In the genomic region with DNA sequence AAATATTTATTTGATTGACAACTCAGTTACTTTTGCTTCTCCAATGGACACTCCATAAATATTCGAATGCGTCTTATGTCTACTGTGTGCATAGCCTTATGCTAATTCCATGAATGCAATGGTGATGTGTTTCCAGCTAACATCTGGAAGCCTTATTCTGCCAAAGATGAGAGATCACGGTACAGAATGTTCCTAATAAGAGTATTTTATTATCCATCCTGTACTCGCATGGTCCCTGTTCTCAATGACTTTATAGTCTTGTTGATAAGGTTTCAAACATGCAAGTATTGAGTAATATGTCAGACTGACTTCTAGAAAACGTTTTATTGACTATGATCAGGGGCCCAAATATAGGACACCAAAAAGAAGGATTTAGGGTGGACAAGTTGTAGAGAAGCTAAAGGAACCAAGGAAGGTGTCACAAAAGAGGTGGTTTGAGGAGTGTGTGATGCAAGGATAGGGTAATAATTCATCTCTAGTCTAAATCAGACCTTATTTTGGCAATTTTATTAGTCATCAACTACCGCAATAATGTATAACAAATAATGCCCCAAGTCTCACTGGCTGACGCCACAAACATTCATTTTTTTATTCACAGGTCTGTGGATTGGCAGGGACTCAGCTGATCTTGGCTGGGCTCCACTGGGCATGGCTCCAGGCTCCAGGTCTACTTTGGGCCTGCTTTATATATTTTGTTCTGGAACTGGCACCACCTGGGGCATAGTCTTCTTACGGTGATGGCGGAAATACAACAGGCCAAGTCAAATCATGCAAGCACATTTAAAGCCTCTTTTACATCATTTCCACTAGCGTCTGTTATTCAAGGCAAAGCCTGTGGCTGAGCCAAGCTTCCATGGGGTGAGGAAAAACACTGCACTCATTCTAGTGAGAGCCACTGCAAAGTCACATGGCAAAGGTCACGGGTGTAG, we compare ENCODE assay signal across 17 cellular contexts. TPM values are rescaled to one million over a fixed set of nuclear protein-coding genes. Genes with fewer than 3 reads are reported as not detected.
DNase-seq lines count a peak whose midpoint lies in the region; ATAC-seq and TF ChIP-seq lines count a peak whose summit lies in the region.
"Had no signal": no experiment of that assay in that cellular context is flagged by ENCODE, and none has a peak within 500 bp of the region (broad histone marks: within the 10 kb centered on the region; RNA-seq: fewer than 3 reads in every experiment).

No MANE protein-coding gene starts in this region.

- CTCF ChIA-PET in mammary epithelial cell (lab: Charles Lee; ENCODE audit: low non-redundant PET), result no interaction called here
- CTCF ChIA-PET in PC-9 (lab: Charles Lee), result no interaction called here

- no peak for TF ChIP-seq POLR2A in adrenal gland (IDR thresholded peaks at IDR 0.05)

- dilution Hi-C loops in mammary epithelial cell (cut with HindIII; ENCODE audit: low sequenced_read_pairs), result no loop called here

- peak overlapping the region; percentile 82 for H3K27ac ChIP-seq in DOHH2 (ENCODE audit: low read depth, low read length)
- H3K27ac ChIP-seq in mammary epithelial cell (ENCODE audit: insufficient read depth, low read depth, low read length), result no peak overlapping the region
- H3K27ac ChIP-seq in adrenal gland, result no peak overlapping the region
- no peak overlapping the region for H3K27ac ChIP-seq in PC-9
- H3K27ac ChIP-seq: ascending aorta, gastrocnemius medialis, neural progenitor cell, SJSA1, upper lobe of right lung had no signal

- 38% methylated on average over 11 of the region's 11 CpGs for WGBS in mammary epithelial cell (ENCODE audit: low coverage, missing lambda C conversion rate)
- WGBS in adrenal gland, 4 donors, result 68 to 77% (median 75%) methylated on average over 11 of the region's 11 CpGs

- BruUV-seq in mammary epithelial cell (replicated peaks; lab: Mats Ljungman, UMichigan), result no TSS peak
- BruUV-seq in PC-9 (replicated peaks; lab: Mats Ljungman, UMichigan), result no TSS peak

- H3K27me3 ChIP-seq in DOHH2 (ENCODE audit: control insufficient read depth, low read length) (no peaks in the 10 kb centered on the region), mammary epithelial cell (ENCODE audit: insufficient read depth, low read length) (peaks cover 2% of the 10 kb centered on the region), adrenal gland (no peaks in the 10 kb centered on the region), PC-9 (ENCODE audit: insufficient read depth, low read depth) (no peaks in the 10 kb centered on the region)
- H3K27me3 ChIP-seq: ascending aorta, SJSA1, upper lobe of right lung had no signal

- H3K4me1 ChIP-seq in DOHH2 (ENCODE audit: control insufficient read depth, low read length) (peaks cover 84% of the 10 kb centered on the region), mammary epithelial cell (ENCODE audit: insufficient read depth, low read length) (no peaks in the 10 kb centered on the region), adrenal gland (replicated peaks in 1 of 2) (no peaks in the 10 kb centered on the region), PC-9 (replicated peaks; ENCODE audit: insufficient read depth) (no peaks in the 10 kb centered on the region)
- H3K4me1 ChIP-seq: ascending aorta, gastrocnemius medialis, neural progenitor cell, SJSA1, upper lobe of right lung had no signal

- POLR2A ChIA-PET in PC-9 (lab: Charles Lee; ENCODE audit: unreplicated experiment), result no interaction called here

- intact Hi-C loops in mammary epithelial cell (cut with micrococcal nuclease) (no loop called here), adrenal gland (cut with DNase I) (no loop called here), PC-9 (cut with micrococcal nuclease; ENCODE audit: unreplicated experiment) (no loop called here)

- peaks cover 26% of the 10 kb centered on the region for H3F3A ChIP-seq in DOHH2 (ENCODE audit: control insufficient read depth, insufficient read depth)
- H3F3A ChIP-seq in PC-9 (ENCODE audit: insufficient read depth, low read depth), result no peaks in the 10 kb centered on the region

- in situ Hi-C loops in mammary epithelial cell (cut with MboI; ENCODE audit: low sequenced_read_pairs in 2 of 2), result no loop called here

- H3K4me2 ChIP-seq in DOHH2 (ENCODE audit: low read length), result peak overlapping the region; percentile 79
- no peak overlapping the region for H3K4me2 ChIP-seq in mammary epithelial cell (ENCODE audit: insufficient read depth, low read depth, low read length)
- H3K4me2 ChIP-seq in PC-9, result no peak overlapping the region
- H3K4me2 ChIP-seq: neural progenitor cell had no signal

- DNase-seq in NCI-H446 treated with DMSO at 0.1 percent for 48 hours (lab: John Stamatoyannopoulos, UW) (peak; percentile 41), mammary epithelial cell (peak; percentile 73), midbrain (lab: John Stamatoyannopoulos, UW) (peak; percentile 30), adrenal gland (no peak), NCI-H1930 (lab: John Stamatoyannopoulos, UW) (no peak), PC-9 (no peak)
- DNase-seq: effector memory CD4-positive, alpha-beta T cell; gastrocnemius medialis; MG63; NCI-H2171; upper lobe of right lung had no signal

- H3K9me3 ChIP-seq in DOHH2 (ENCODE audit: control insufficient read depth, insufficient read depth, low read length) (no peaks in the 10 kb centered on the region), mammary epithelial cell (replicated peaks; ENCODE audit: insufficient read depth, low read length) (no peaks in the 10 kb centered on the region), adrenal gland (replicated peaks in 1 of 3) (no peaks in the 10 kb centered on the region), PC-9 (ENCODE audit: insufficient read depth, low read depth) (peaks cover 3% of the 10 kb centered on the region; the same call in 1 of the 2 replicates)
- H3K9me3 ChIP-seq: ascending aorta, gastrocnemius medialis, SJSA1, upper lobe of right lung had no signal

- H3K4me3 ChIP-seq in DOHH2 (ENCODE audit: low read length) (peak overlapping the region; percentile 54), mammary epithelial cell (replicated peaks in 1 of 3; ENCODE audit: insufficient read depth in 1 of 3, low read depth in 2 of 3, low read length in 3 of 3) (no peak overlapping the region), adrenal gland (no peak overlapping the region), PC-9 (no peak overlapping the region)
- H3K4me3 ChIP-seq: ascending aorta, gastrocnemius medialis, lung, MG63, neural progenitor cell, SJSA1, upper lobe of right lung had no signal

- ATAC-seq in GM19395 (IDR thresholded peaks at IDR 0.05; ENCODE audit: unreplicated experiment), result no peak
- ATAC-seq: gastrocnemius medialis had no signal

- H2AFZ ChIP-seq in mammary epithelial cell (ENCODE audit: low read depth, low read length), result no peak overlapping the region
- no peak overlapping the region for H2AFZ ChIP-seq in PC-9
- H2AFZ ChIP-seq: neural progenitor cell had no signal

- no peaks in the 10 kb centered on the region for H3K36me3 ChIP-seq in DOHH2 (ENCODE audit: control insufficient read depth, low read length)
- H3K36me3 ChIP-seq in mammary epithelial cell (ENCODE audit: insufficient read depth, low read length), result no peaks in the 10 kb centered on the region
- H3K36me3 ChIP-seq in adrenal gland (replicated peaks in 1 of 2), result no peaks in the 10 kb centered on the region
- H3K36me3 ChIP-seq in PC-9 (ENCODE audit: low read depth), result no peaks in the 10 kb centered on the region
- H3K36me3 ChIP-seq: ascending aorta, gastrocnemius medialis, MG63, neural progenitor cell, SJSA1, upper lobe of right lung had no signal

- no peaks in the 10 kb centered on the region for H3K9me2 ChIP-seq in DOHH2 (replicated peaks; ENCODE audit: control insufficient read depth, low read length)
- no peaks in the 10 kb centered on the region for H3K9me2 ChIP-seq in PC-9 (ENCODE audit: insufficient read depth)

- TF ChIP-seq CTCF in DOHH2 (IDR thresholded peaks at IDR 0.05; ENCODE audit: low read depth, low read length, poor library complexity, severe bottlenecking) (no peak), mammary epithelial cell (conservative IDR thresholded peaks at IDR 0.05 in 1 of 2, IDR thresholded peaks at IDR 0.05 in 1 of 2; ENCODE audit: extremely low read depth in 1 of 2, insufficient read depth in 1 of 2, low read depth in 1 of 2, low read length in 2 of 2) (no peak), adrenal gland (IDR thresholded peaks at IDR 0.05) (no peak), PC-9 (conservative IDR thresholded peaks at IDR 0.05) (no peak)

- H3K9ac ChIP-seq in mammary epithelial cell (ENCODE audit: insufficient read depth, low read length), result no peak overlapping the region
- H3K9ac ChIP-seq: neural progenitor cell had no signal

- no peaks in the 10 kb centered on the region for H4K20me1 ChIP-seq in DOHH2 (ENCODE audit: control insufficient read depth, insufficient read depth, low read depth, low read length)
- no peaks in the 10 kb centered on the region for H4K20me1 ChIP-seq in mammary epithelial cell (ENCODE audit: insufficient read depth, low read length)
- no peaks in the 10 kb centered on the region for H4K20me1 ChIP-seq in PC-9 (ENCODE audit: insufficient read depth)

- H3K79me2 ChIP-seq in DOHH2 (ENCODE audit: control insufficient read depth, low read length) (no peaks in the 10 kb centered on the region), mammary epithelial cell (ENCODE audit: insufficient read depth, low read length) (no peaks in the 10 kb centered on the region), PC-9 (ENCODE audit: low read depth) (no peaks in the 10 kb centered on the region)

RNA-seq across cellular contexts. Expression of gene CD83, which starts 24.4 kb away (rescaled TPM):
- total RNA-seq in mammary epithelial cell (1 to 10 TPM in 1 of 2 donors, under 1 TPM in 1; 0.83 to 4.4 TPM), adrenal gland (100 to 1,000 TPM in 1 of 8 donors, 10 to 100 TPM in 2, 1 to 10 TPM in 5; 4.0 to 118 (median 8.5) TPM), PC-9 (2021) (3.2 and 3.6 TPM in 2 replicates)
- polyA plus RNA-seq in mammary epithelial cell (1.9 TPM), adrenal gland (10 to 100 TPM in 1 of 3 donors, 1 to 10 TPM in 2; 6.6 to 59.6 (median 8.1) TPM)
- polyA minus RNA-seq in mammary epithelial cell, result 1.8 TPM

Comparison
In these comparisons a context has a peak if more than half of its experiments do, and no peak if none do; other contexts are left out.
1. DNase-seq: peak in NCI-H446 treated with DMSO at 0.1 percent for 48 hours (single experiment), mammary epithelial cell (single experiment) and midbrain (single experiment); none in adrenal gland (0 of 7), NCI-H1930 (0 of 2) and PC-9 (0 of 2).